In the genomic region with DNA sequence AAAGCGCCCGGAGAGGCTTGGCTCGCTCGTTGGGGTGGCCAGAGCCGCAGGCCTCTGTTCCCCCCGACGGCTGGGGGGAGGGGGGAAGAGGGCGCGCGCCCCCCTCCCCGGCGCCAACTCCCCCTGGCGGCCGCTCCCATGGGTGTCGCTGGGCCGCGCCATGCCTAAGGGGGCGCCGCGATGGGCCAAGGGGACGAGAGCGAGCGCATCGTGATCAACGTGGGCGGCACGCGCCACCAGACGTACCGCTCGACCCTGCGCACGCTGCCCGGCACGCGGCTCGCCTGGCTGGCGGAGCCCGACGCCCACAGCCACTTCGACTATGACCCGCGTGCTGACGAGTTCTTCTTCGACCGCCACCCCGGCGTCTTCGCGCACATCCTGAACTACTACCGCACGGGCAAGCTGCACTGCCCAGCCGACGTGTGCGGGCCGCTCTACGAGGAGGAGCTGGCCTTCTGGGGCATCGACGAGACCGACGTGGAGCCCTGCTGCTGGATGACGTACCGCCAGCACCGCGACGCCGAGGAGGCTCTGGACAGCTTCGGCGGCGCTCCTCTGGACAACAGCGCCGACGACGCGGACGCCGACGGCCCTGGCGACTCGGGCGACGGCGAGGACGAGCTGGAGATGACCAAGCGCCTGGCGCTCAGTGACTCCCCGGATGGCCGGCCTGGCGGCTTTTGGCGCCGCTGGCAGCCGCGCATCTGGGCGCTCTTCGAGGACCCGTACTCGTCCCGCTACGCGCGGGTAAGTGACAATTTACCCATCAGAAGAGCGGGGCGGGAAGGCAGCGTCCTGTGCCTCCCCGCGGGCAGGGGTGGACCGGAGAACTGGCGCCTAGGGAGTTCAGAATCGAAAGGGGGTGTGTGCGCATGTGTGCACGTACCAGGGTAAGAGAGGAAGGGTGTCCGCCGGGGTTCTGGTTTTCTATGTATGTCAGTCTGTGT, we compare ENCODE assay signal across 1 cellular context.
TF ChIP-seq lines count a peak whose summit lies in the region.

No MANE protein-coding gene starts in this region.

TF ChIP-seq in A549, 52 proteins besides CTCF, POLR2A, EP300 and RAD21 (continued from another document):
- TF ChIP-seq HOXB13 (CRISPR knock-in tag; IDR thresholded peaks at IDR 0.05; ENCODE audit: low read depth) (no peak), HOXB5 (CRISPR knock-in tag; IDR thresholded peaks at IDR 0.05) (no peak), NFE2L2 (conservative IDR thresholded peaks at IDR 0.05; ENCODE audit: low read length) (no peak), RNF2 (IDR thresholded peaks at IDR 0.05; ENCODE audit: borderline replicate concordance, low read depth) (no peak), CBX8 (IDR thresholded peaks at IDR 0.05) (no peak), RCOR1 (IDR thresholded peaks at IDR 0.05; ENCODE audit: low read depth, low read length) (no peak), MAFK (IDR thresholded peaks at IDR 0.05; ENCODE audit: partially characterized antibody) (no peak)
- TF ChIP-seq, protein P1, sequence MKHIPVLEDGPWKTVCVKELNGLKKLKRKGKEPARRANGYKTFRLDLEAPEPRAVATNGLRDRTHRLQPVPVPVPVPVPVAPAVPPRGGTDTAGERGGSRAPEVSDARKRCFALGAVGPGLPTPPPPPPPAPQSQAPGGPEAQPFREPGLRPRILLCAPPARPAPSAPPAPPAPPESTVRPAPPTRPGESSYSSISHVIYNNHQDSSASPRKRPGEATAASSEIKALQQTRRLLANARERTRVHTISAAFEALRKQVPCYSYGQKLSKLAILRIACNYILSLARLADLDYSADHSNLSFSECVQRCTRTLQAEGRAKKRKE (CRISPR knock-in tag; IDR thresholded peaks at IDR 0.05; ENCODE audit: low read depth), result no peak
- TF ChIP-seq, protein P2, sequence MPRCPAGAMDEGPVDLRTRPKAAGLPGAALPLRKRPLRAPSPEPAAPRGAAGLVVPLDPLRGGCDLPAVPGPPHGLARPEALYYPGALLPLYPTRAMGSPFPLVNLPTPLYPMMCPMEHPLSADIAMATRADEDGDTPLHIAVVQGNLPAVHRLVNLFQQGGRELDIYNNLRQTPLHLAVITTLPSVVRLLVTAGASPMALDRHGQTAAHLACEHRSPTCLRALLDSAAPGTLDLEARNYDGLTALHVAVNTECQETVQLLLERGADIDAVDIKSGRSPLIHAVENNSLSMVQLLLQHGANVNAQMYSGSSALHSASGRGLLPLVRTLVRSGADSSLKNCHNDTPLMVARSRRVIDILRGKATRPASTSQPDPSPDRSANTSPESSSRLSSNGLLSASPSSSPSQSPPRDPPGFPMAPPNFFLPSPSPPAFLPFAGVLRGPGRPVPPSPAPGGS (IDR thresholded peaks at IDR 0.05), result no peak
